27 cellular contexts compared by ENCODE assay signal in genomic region chr18:78704960-78705600, GRCh38.
"Had no signal": no experiment of that assay in that cellular context is flagged by ENCODE, and none has a peak within 500 bp of the region (broad histone marks: within the 10 kb centered on the region; RNA-seq: fewer than 3 reads in every experiment).

No MANE protein-coding gene starts in this region.

- H3K36me3 Mint-ChIP-seq: immature natural killer cell had no signal

- H3K27ac ChIP-seq: coronary artery, esophagus squamous epithelium, left ventricle myocardium inferior, lower lobe of right lung, neutrophil, pancreas, right lobe of liver, testis, tibial artery, upper lobe of left lung had no signal

- H3K4me1 Mint-ChIP-seq: immature natural killer cell; natural killer cell; stimulated activated memory B cell treated with anti-CD40 and anti-IgM and Interleukin-4, amounts not matched to agents 10 μg/mL and 1 μg/mL and 100 μg/mL, for 72 hours had no signal

- H3K27me3 ChIP-seq: neutrophil, right lobe of liver, testis, upper lobe of left lung had no signal

- H3K36me3 ChIP-seq: esophagus squamous epithelium, left ventricle myocardium inferior, lower lobe of right lung, neutrophil, pancreas, right lobe of liver, tibial artery, upper lobe of left lung had no signal

- ATAC-seq: effector memory CD8-positive, alpha-beta T cell; left colon; lower lobe of right lung; natural killer cell; pancreas; right lobe of liver; stimulated activated memory B cell treated with anti-CD40 and anti-IgM and Interleukin-4, amounts not matched to agents 10 μg/mL and 1 μg/mL and 100 μg/mL, for 72 hours; stimulated activated naive CD8-positive, alpha-beta T cell treated with anti-CD3 and anti-CD28 coated beads, Interleukin-15, Interleukin-2, amounts not matched to agents 100 U/mL and 50 U/mL, for 24 hours had no signal

- H3K4me3 ChIP-seq: coronary artery, esophagus squamous epithelium, left ventricle myocardium inferior, lower lobe of right lung, pancreas, right lobe of liver, smooth muscle cell, testis, tibial artery, upper lobe of left lung had no signal

- H3K4me3 Mint-ChIP-seq: effector memory CD8-positive, alpha-beta T cell; immature natural killer cell; natural killer cell; stimulated activated memory B cell treated with anti-CD40 and anti-IgM and Interleukin-4, amounts not matched to agents 10 μg/mL and 1 μg/mL and 100 μg/mL, for 72 hours had no signal

- H3K9me3 ChIP-seq: neutrophil, pancreas, right lobe of liver, testis had no signal

- DNase-seq: effector memory CD8-positive, alpha-beta T cell; erythroblast; esophagus squamous epithelium; foreskin melanocyte; hypothalamus; immature natural killer cell; islet precursor cell; kidney glomerular epithelial cell; left colon; left ventricle myocardium inferior; lower lobe of right lung; natural killer cell; pancreas; retina; right lobe of liver; stimulated activated CD4-positive, alpha-beta T cell treated with anti-CD3 and anti-CD28 coated beads, Interleukin-12 subunit alpha, Interleukin-12 subunit beta, amount 100 ng/mL, for 4 hours; stimulated activated CD4-positive, alpha-beta T cell treated with anti-CD3 and anti-CD28 coated beads, Interleukin-2, amount 100 ng/mL, for 24 hours; stimulated activated CD4-positive, alpha-beta T cell treated with anti-CD3 and anti-CD28 coated beads, Interleukin-4, amount 100 ng/mL, for 24 hours; stimulated activated naive CD8-positive, alpha-beta T cell treated with anti-CD3 and anti-CD28 coated beads, Interleukin-15, Interleukin-2, amounts not matched to agents 100 U/mL and 50 U/mL, for 24 hours; substantia nigra; testis; upper lobe of left lung had no signal

- H3K27ac Mint-ChIP-seq: effector memory CD8-positive, alpha-beta T cell; immature natural killer cell; natural killer cell; stimulated activated memory B cell treated with anti-CD40 and anti-IgM and Interleukin-4, amounts not matched to agents 10 μg/mL and 1 μg/mL and 100 μg/mL, for 72 hours had no signal
